In the genomic region with DNA sequence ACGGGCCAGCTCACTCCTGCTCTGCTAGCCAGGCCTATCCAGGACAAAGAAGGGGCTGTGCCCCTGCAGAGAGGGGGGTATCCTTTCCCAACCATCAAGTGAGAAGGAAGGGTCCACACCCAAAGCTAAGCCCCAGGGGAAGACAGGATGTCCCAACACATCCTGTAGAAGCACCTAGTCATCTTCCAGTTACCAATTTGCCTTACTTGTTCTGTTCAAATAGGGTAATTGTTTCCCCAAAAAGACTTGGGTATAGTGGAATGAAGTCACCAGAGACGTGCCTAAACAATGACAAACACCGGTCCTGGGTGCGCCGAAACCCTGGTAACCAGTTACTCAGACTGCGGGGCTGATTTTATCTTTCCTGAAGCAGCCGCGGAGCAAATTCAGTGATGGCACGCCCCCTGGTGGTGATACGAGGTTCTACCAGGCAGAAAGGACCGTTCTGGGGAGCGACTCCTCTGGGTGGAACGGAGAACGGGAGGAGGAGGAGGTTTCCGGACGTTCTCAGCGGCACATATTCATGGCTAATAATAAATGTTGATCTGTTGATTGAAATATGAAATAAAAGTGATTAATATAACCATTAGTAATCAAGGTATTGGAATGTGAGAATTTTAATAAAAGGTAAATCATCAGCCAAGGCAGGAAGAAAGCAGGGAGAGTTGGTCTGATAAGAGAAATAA, we compare ENCODE assay signal across 8 cellular contexts. TPM values are rescaled to one million over a fixed set of nuclear protein-coding genes. Genes with fewer than 3 reads are reported as not detected.
DNase-seq lines count a peak whose midpoint lies in the region; ATAC-seq, FAIRE-seq and TF ChIP-seq lines count a peak whose summit lies in the region.

No MANE protein-coding gene starts in this region.

- intact Hi-C loops in left cardiac atrium (cut with DNase I) = loop anchor here in 1 of 2 donors (5.0 kb wide), 1 partner anchor 173 kb away; no protein-coding TSS in a partner anchor
- intact Hi-C loops in vagina (cut with DNase I) = loop anchor here (10.0 kb wide), 1 partner anchor 656 kb away; no protein-coding TSS in a partner anchor

- H3K36me3 ChIP-seq in rectal smooth muscle tissue (ENCODE audit: control insufficient read depth, insufficient read depth, low read length) (no peaks in the 10 kb centered on the region), vagina (no peaks in the 10 kb centered on the region)

- peak; percentile 74 for ATAC-seq in HG02938 (IDR thresholded peaks at IDR 0.05; ENCODE audit: unreplicated experiment)
- peak; percentile 87 to 91 for ATAC-seq in left cardiac atrium

- H3K27me3 Mint-ChIP-seq in T-helper 1 cell treated with Interleukin-12 subunit alpha and Interleukin-12 subunit beta and Interleukin-4 antibody, amounts not matched to agents 30 μg/mL and 1 μg/mL, for 36 hours (ENCODE audit: low read depth) = no peaks in the 10 kb centered on the region

- TF ChIP-seq POLR2A in GM12892 (IDR thresholded peaks at IDR 0.05; ENCODE audit: low read depth, low read length) (no peak), vagina (IDR thresholded peaks at IDR 0.05) (no peak)

- DNase-seq in GM12892 (ENCODE audit: insufficient read length) (peak; percentile 69), NCI-H1694 treated with DMSO at 0.1 percent for 48 hours (lab: John Stamatoyannopoulos, UW) (peak; percentile 90), amniotic stem cell (lab: John Stamatoyannopoulos, UW) (peak; percentile 97), left cardiac atrium (peak; percentile 89), vagina (ENCODE audit: extremely low spot score in 2 of 2) (no peak)

- peak overlapping the region; percentile 22 for H3K4me3 Mint-ChIP-seq in T-helper 1 cell treated with Interleukin-12 subunit alpha and Interleukin-12 subunit beta and Interleukin-4 antibody, amounts not matched to agents 30 μg/mL and 1 μg/mL, for 36 hours

- no peak overlapping the region for H3K27ac ChIP-seq in rectal smooth muscle tissue (ENCODE audit: low read depth, low read length)
- peak overlapping the region; percentile 29 for H3K27ac ChIP-seq in vagina

- no peaks in the 10 kb centered on the region for H3K9me3 ChIP-seq in vagina

- peaks cover 29% of the 10 kb centered on the region for H3K4me1 Mint-ChIP-seq in T-helper 1 cell treated with Interleukin-12 subunit alpha and Interleukin-12 subunit beta and Interleukin-4 antibody, amounts not matched to agents 30 μg/mL and 1 μg/mL, for 36 hours (ENCODE audit: low read depth)

- no peaks in the 10 kb centered on the region for H3K27me3 ChIP-seq in rectal smooth muscle tissue (ENCODE audit: control insufficient read depth, insufficient read depth, low read length)
- no peaks in the 10 kb centered on the region for H3K27me3 ChIP-seq in vagina

- H3K27ac Mint-ChIP-seq in T-helper 1 cell treated with Interleukin-12 subunit alpha and Interleukin-12 subunit beta and Interleukin-4 antibody, amounts not matched to agents 30 μg/mL and 1 μg/mL, for 36 hours = peak overlapping the region; percentile 78

- no peak overlapping the region for H3K9ac ChIP-seq in rectal smooth muscle tissue (ENCODE audit: low read length)

- peak; percentile 95 to 98 (median 98) for TF ChIP-seq CTCF in vagina (IDR thresholded peaks at IDR 0.05)

- H3K9me3 Mint-ChIP-seq in T-helper 1 cell treated with Interleukin-12 subunit alpha and Interleukin-12 subunit beta and Interleukin-4 antibody, amounts not matched to agents 30 μg/mL and 1 μg/mL, for 36 hours = no peaks in the 10 kb centered on the region

- no peaks in the 10 kb centered on the region for H3K4me1 ChIP-seq in rectal smooth muscle tissue (ENCODE audit: control insufficient read depth, insufficient read depth, low read length)
- H3K4me1 ChIP-seq in vagina = peaks cover 9% of the 10 kb centered on the region

- H3K36me3 Mint-ChIP-seq in T-helper 1 cell treated with Interleukin-12 subunit alpha and Interleukin-12 subunit beta and Interleukin-4 antibody, amounts not matched to agents 30 μg/mL and 1 μg/mL, for 36 hours (ENCODE audit: low read depth) = no peaks in the 10 kb centered on the region

- FAIRE-seq in GM12892 (lab: Jason Lieb, UNC) = peak; percentile 85

- peak overlapping the region; percentile 3 for H3K4me3 ChIP-seq in rectal smooth muscle tissue (ENCODE audit: low read length)
- no peak overlapping the region for H3K4me3 ChIP-seq in vagina

RNA-seq across cellular contexts. Expression of a gene that starts 19.9 kb away (rescaled TPM):
- polyA plus RNA-seq in GM12892 (2012; ENCODE audit: missing spikeins) = 28.1 TPM
- total RNA-seq in left cardiac atrium (10 to 100 TPM; 11.5 to 17.1 TPM), vagina (15.5 TPM)

Comparison
In these comparisons a context has a peak if more than half of its experiments do, and no peak if none do; other contexts are left out.
1. DNase-seq: peak in GM12892 (single experiment), NCI-H1694 treated with DMSO at 0.1 percent for 48 hours (single experiment), amniotic stem cell (single experiment) and left cardiac atrium (single experiment); none in vagina (0 of 2).